ENCODE assay signal across 21 cellular contexts in genomic region chr7:22087861-22088260, GRCh38.
DNase-seq lines count a peak whose midpoint lies in the region; ATAC-seq and TF ChIP-seq lines count a peak whose summit lies in the region.
"Had no signal": no experiment of that assay in that cellular context is flagged by ENCODE, and none has a peak within 500 bp of the region (broad histone marks: within the 10 kb centered on the region; RNA-seq: fewer than 3 reads in every experiment).

No MANE protein-coding gene starts in this region.

- DNase-seq in DMS 273 (lab: John Stamatoyannopoulos, UW; ENCODE audit: unreplicated experiment) (peak; percentile 19), DMS 273 treated with DMSO at 0.1 percent for 48 hours (lab: John Stamatoyannopoulos, UW) (no peak), WERI-Rb-1 (peak; percentile 29), cerebellum (ENCODE audit: low spot score) (peak; percentile 46), posterior vena cava (ENCODE audit: low spot score) (no peak)
- DNase-seq in activated naive CD8-positive, alpha-beta T cell treated with anti-CD3 and anti-CD28 coated beads, Interleukin-2, amount 50 U/mL, for 24 hours = no peak
- DNase-seq: AML-193; Caco-2; Calu3; CD4-positive, alpha-beta T cell; CD8-positive, alpha-beta T cell; DMS79 treated with DMSO at 0.1 percent for 48 hours; GDM1 had no signal

- peak overlapping the region; percentile 52 for H2AFZ ChIP-seq in parathyroid adenoma

- H3K27me3 Mint-ChIP-seq in activated naive CD8-positive, alpha-beta T cell treated with anti-CD3 and anti-CD28 coated beads, Interleukin-2, amount 50 U/mL, for 24 hours = peaks cover 2% of the 10 kb centered on the region

- no peak overlapping the region for H3K4me3 Mint-ChIP-seq in activated naive CD8-positive, alpha-beta T cell treated with anti-CD3 and anti-CD28 coated beads, Interleukin-2, amount 50 U/mL, for 24 hours
- H3K4me3 Mint-ChIP-seq: B cell; CD4-positive, alpha-beta T cell; CD8-positive, alpha-beta T cell had no signal

- H3K4me2 ChIP-seq in parathyroid adenoma (ENCODE audit: low read length) = no peak overlapping the region
- H3K4me2 ChIP-seq: A549 had no signal

- no peak for TF ChIP-seq CTCF in WERI-Rb-1 (IDR thresholded peaks at IDR 0.05; ENCODE audit: low read depth, low read length)
- no peak for TF ChIP-seq CTCF in parathyroid adenoma (IDR thresholded peaks at IDR 0.05)

- no peaks in the 10 kb centered on the region for H3K9me3 ChIP-seq in WERI-Rb-1 (ENCODE audit: severe bottlenecking)
- H3K9me3 ChIP-seq in parathyroid adenoma (ENCODE audit: control insufficient read depth, low read length) = no peaks in the 10 kb centered on the region
- H3K9me3 ChIP-seq: A549, Caco-2 had no signal

- H3K9me3 Mint-ChIP-seq in activated naive CD8-positive, alpha-beta T cell treated with anti-CD3 and anti-CD28 coated beads, Interleukin-2, amount 50 U/mL, for 24 hours = no peaks in the 10 kb centered on the region
- H3K9me3 Mint-ChIP-seq: CD4-positive, alpha-beta T cell; CD8-positive, alpha-beta T cell had no signal

- H3K9ac ChIP-seq in parathyroid adenoma = no peak overlapping the region
- H3K9ac ChIP-seq: BLaER1 treated with 17β-estradiol and CSF1 and Interleukin-3, amounts not matched to agents 10 nM and 100 nM had no signal

- no peak overlapping the region for H3K27ac Mint-ChIP-seq in activated naive CD8-positive, alpha-beta T cell treated with anti-CD3 and anti-CD28 coated beads, Interleukin-2, amount 50 U/mL, for 24 hours
- H3K27ac Mint-ChIP-seq: B cell; CD4-positive, alpha-beta T cell; CD8-positive, alpha-beta T cell had no signal

- intact Hi-C loops in posterior vena cava (cut with DNase I) = no loop called here

- H3K4me3 ChIP-seq in WERI-Rb-1 (ENCODE audit: low read depth, low read length) (no peak overlapping the region), parathyroid adenoma (ENCODE audit: low read depth, low read length) (no peak overlapping the region)
- H3K4me3 ChIP-seq: A549; BLaER1 treated with 17β-estradiol and CSF1 and Interleukin-3, amounts not matched to agents 10 nM and 100 nM; GM12878 had no signal

- no peaks in the 10 kb centered on the region for H3K27me3 ChIP-seq in WERI-Rb-1 (ENCODE audit: insufficient read depth, low read depth, severe bottlenecking)
- H3K27me3 ChIP-seq in parathyroid adenoma (ENCODE audit: control insufficient read depth, insufficient read depth, low read length) = no peaks in the 10 kb centered on the region
- H3K27me3 ChIP-seq: BLaER1 treated with 17β-estradiol and CSF1 and Interleukin-3, amounts not matched to agents 10 nM and 100 nM had no signal

- no peak for ATAC-seq in activated naive CD8-positive, alpha-beta T cell treated with anti-CD3 and anti-CD28 coated beads, Interleukin-2, amount 50 U/mL, for 24 hours
- no peak for ATAC-seq in GM21360 (IDR thresholded peaks at IDR 0.05; ENCODE audit: unreplicated experiment)
- ATAC-seq: A549; CD8-positive, alpha-beta T cell; GM12878 had no signal

- H3K36me3 ChIP-seq in WERI-Rb-1 (no peaks in the 10 kb centered on the region), parathyroid adenoma (ENCODE audit: control insufficient read depth, insufficient read depth, low read length) (no peaks in the 10 kb centered on the region)
- H3K36me3 ChIP-seq: BLaER1 treated with 17β-estradiol and CSF1 and Interleukin-3, amounts not matched to agents 10 nM and 100 nM had no signal

- no peaks in the 10 kb centered on the region for H3K36me3 Mint-ChIP-seq in activated naive CD8-positive, alpha-beta T cell treated with anti-CD3 and anti-CD28 coated beads, Interleukin-2, amount 50 U/mL, for 24 hours (ENCODE audit: low read depth)
- H3K36me3 Mint-ChIP-seq: CD8-positive, alpha-beta T cell had no signal

- H3K4me1 Mint-ChIP-seq in activated naive CD8-positive, alpha-beta T cell treated with anti-CD3 and anti-CD28 coated beads, Interleukin-2, amount 50 U/mL, for 24 hours = peaks cover 6% of the 10 kb centered on the region

- H3K79me2 ChIP-seq in parathyroid adenoma = no peaks in the 10 kb centered on the region

- H3K27ac ChIP-seq in WERI-Rb-1 = no peak overlapping the region
- no peak overlapping the region for H3K27ac ChIP-seq in parathyroid adenoma
- H3K27ac ChIP-seq: 22Rv1; A549; BLaER1 treated with 17β-estradiol and CSF1 and Interleukin-3, amounts not matched to agents 10 nM and 100 nM; C4-2B had no signal

- H3K4me1 ChIP-seq in parathyroid adenoma = peaks cover 14% of the 10 kb centered on the region
- H3K4me1 ChIP-seq: A549 had no signal

Comparison
In these comparisons a context has a peak if more than half of its experiments do, and no peak if none do; other contexts are left out.
1. DNase-seq: peak in DMS 273 (single experiment), WERI-Rb-1 (single experiment) and cerebellum (single experiment); none in DMS 273 treated with DMSO at 0.1 percent for 48 hours (single experiment), posterior vena cava (single experiment) and activated naive CD8-positive, alpha-beta T cell treated with anti-CD3 and anti-CD28 coated beads, Interleukin-2, amount 50 U/mL, for 24 hours (single experiment).